Comparison of ENCODE assay signal across 14 cellular contexts in the genomic region with DNA sequence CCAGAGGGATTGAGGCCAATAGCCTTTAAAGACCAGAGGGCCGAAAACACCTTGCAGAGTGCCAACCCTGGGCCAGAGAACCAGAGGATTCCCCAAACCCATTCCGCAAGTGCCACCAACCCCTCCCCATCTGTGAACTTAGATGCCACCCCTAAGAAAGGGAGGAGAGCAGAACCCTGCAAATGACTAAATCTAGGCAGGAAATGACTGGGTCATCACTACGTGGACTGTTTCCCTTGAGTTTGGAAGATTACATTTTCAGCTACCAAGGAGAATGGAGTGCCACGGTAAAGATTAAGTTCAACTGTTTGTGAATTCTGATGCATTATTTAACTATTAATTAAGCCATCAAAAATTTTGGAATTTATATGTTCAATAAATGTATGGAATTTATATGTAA.
DNase-seq lines count a peak whose midpoint lies in the region; ATAC-seq and TF ChIP-seq lines count a peak whose summit lies in the region.
"Had no signal": no experiment of that assay in that cellular context is flagged by ENCODE, and none has a peak within 500 bp of the region (broad histone marks: within the 10 kb centered on the region; RNA-seq: fewer than 3 reads in every experiment).

No MANE protein-coding gene starts in this region.

- H3K36me3 ChIP-seq in IMR-90 (ENCODE audit: control insufficient read depth, insufficient read depth, low read length): no peaks in the 10 kb centered on the region

- H3K27ac ChIP-seq in IMR-90 (ENCODE audit: insufficient read depth, low read length) (no peak overlapping the region), VCaP (peak overlapping the region; percentile 99)

- H4K8ac ChIP-seq in IMR-90 (ENCODE audit: low read depth in 2 of 2, low read length in 2 of 2): no peak overlapping the region

- H3K27ac Mint-ChIP-seq in stimulated activated naive B cell treated with anti-CD40 and anti-IgM and Interleukin-4, amounts not matched to agents 10 μg/mL and 1 μg/mL and 100 μg/mL, for 72 hours: no peak overlapping the region

- no peak overlapping the region for H3K4me2 ChIP-seq in IMR-90 (ENCODE audit: low read depth, low read length)

- H3K9me3 Mint-ChIP-seq in stimulated activated naive B cell treated with anti-CD40 and anti-IgM and Interleukin-4, amounts not matched to agents 10 μg/mL and 1 μg/mL and 100 μg/mL, for 72 hours: no peaks in the 10 kb centered on the region

- no peak for TF ChIP-seq RAD21 in IMR-90 (IDR thresholded peaks at IDR 0.05; ENCODE audit: low read length)

- H3K4me3 Mint-ChIP-seq in stimulated activated naive B cell treated with anti-CD40 and anti-IgM and Interleukin-4, amounts not matched to agents 10 μg/mL and 1 μg/mL and 100 μg/mL, for 72 hours: no peak overlapping the region

- BruUV-seq in IMR-90 (replicated peaks; lab: Mats Ljungman, UMichigan): no TSS peak

- peaks cover 0 to 20% of the 10 kb centered on the region in 2 donors for H3K27me3 Mint-ChIP-seq in stimulated activated naive B cell treated with anti-CD40 and anti-IgM and Interleukin-4, amounts not matched to agents 10 μg/mL and 1 μg/mL and 100 μg/mL, for 72 hours

- TF ChIP-seq POLR2A in IMR-90 (IDR thresholded peaks at IDR 0.05; ENCODE audit: low read depth, low read length): no peak

- H3K36me3 Mint-ChIP-seq in stimulated activated naive B cell treated with anti-CD40 and anti-IgM and Interleukin-4, amounts not matched to agents 10 μg/mL and 1 μg/mL and 100 μg/mL, for 72 hours: no peaks in the 10 kb centered on the region

- CTCF ChIA-PET in IMR-90 (lab: Yijun Ruan, JAX): no interaction called here

- intact Hi-C loops in IMR-90 (cut with micrococcal nuclease): loop anchor here (10.0 kb wide), 1 partner anchor 137 kb away; no protein-coding TSS in a partner anchor

- H3K4me3 ChIP-seq in IMR-90 (ENCODE audit: insufficient read depth, low read depth, low read length) (no peak overlapping the region), fibroblast of mammary gland (ENCODE audit: control insufficient read depth, low read depth, low read length) (no peak overlapping the region)

- in situ Hi-C loops in IMR-90 (cut with MboI; ENCODE audit: low sequenced_read_pairs): no loop called here

- no peak overlapping the region for H2AFZ ChIP-seq in IMR-90 (replicated peaks; ENCODE audit: low read length, poor library complexity)

- H4K5ac ChIP-seq in IMR-90 (ENCODE audit: low read depth, low read length): no peak overlapping the region

- POLR2A ChIA-PET in IMR-90 (lab: Charles Lee; ENCODE audit: unreplicated experiment): no interaction called here

- H3K9me1 ChIP-seq in IMR-90 (ENCODE audit: insufficient read depth, low read length): 0 out of 2 replicates have a peak, but pooled peaks cover 5% of the 10 kb centered on the region

- H2AK5ac ChIP-seq in IMR-90 (ENCODE audit: low read depth, low read length): no peak overlapping the region

- no peak overlapping the region for H2BK15ac ChIP-seq in IMR-90 (ENCODE audit: low read depth, low read length)

- dilution Hi-C loops in IMR-90 (cut with HindIII; ENCODE audit: low sequenced_read_pairs, unreplicated experiment): no loop called here

- no CpG with 5 or more reads among the region's 4 CpGs for WGBS in IMR-90 (ENCODE audit: extremely low coverage in 2 of 2, insufficient read length in 1 of 2), 2 experiments

- no peak overlapping the region for H3K9ac ChIP-seq in IMR-90 (ENCODE audit: low read depth, low read length)

- H3K4ac ChIP-seq in IMR-90 (ENCODE audit: low read depth, low read length): no peak overlapping the region

- no peak overlapping the region for H3K18ac ChIP-seq in IMR-90 (ENCODE audit: low read depth, low read length)

- H3K14ac ChIP-seq in IMR-90 (replicated peaks; ENCODE audit: low read depth, low read length): no peak overlapping the region

- no peak overlapping the region for H2BK120ac ChIP-seq in IMR-90 (ENCODE audit: low read depth, low read length)

- ATAC-seq in IMR-90 (ENCODE audit: low read depth): no peak
- ATAC-seq in stimulated activated naive B cell treated with anti-CD40 and anti-IgM and Interleukin-4, amounts not matched to agents 10 μg/mL and 1 μg/mL and 100 μg/mL, for 72 hours (replicated peaks): no peak

- H3K56ac ChIP-seq in IMR-90 (ENCODE audit: extremely low read depth, insufficient read depth, low read length): no peak overlapping the region

- H4K91ac ChIP-seq in IMR-90 (ENCODE audit: insufficient read depth, low read depth, low read length): no peak overlapping the region

- no peak overlapping the region for H2AK9ac ChIP-seq in IMR-90 (replicated peaks; ENCODE audit: low read depth, low read length, poor library complexity)

- peaks cover 2% of the 10 kb centered on the region; the same call in 1 of the 2 replicates for H3K27me3 ChIP-seq in IMR-90 (ENCODE audit: control insufficient read depth, insufficient read depth, low read length)

- TF ChIP-seq CTCF in IMR-90 (conservative IDR thresholded peaks at IDR 0.05; ENCODE audit: low read depth, low read length) (no peak), VCaP (conservative IDR thresholded peaks at IDR 0.05) (no peak), fibroblast of mammary gland (conservative IDR thresholded peaks at IDR 0.05; ENCODE audit: control insufficient read depth, insufficient read depth, low read depth, low read length) (no peak)

- no peak overlapping the region for H3K23ac ChIP-seq in IMR-90 (ENCODE audit: low read depth, low read length)

- DNase-seq in EH (ENCODE audit: low read depth): peak; percentile 26
- peak; percentile 25 for DNase-seq in IMR-90
- peak; percentile 21 for DNase-seq in fibroblast of mammary gland (ENCODE audit: low read depth)
- DNase-seq in NCI-H510A treated with DMSO at 0.1 percent for 48 hours (lab: John Stamatoyannopoulos, UW): no peak
- DNase-seq in stimulated activated naive B cell treated with anti-CD40 and anti-IgM and Interleukin-4, amounts not matched to agents 10 μg/mL and 1 μg/mL and 100 μg/mL, for 72 hours: no peak
- no peak for DNase-seq in activated T-cell treated with anti-CD3 and anti-CD28 coated beads for 4 hours
- DNase-seq in stimulated activated CD4-positive, alpha-beta T cell treated with anti-CD3 and anti-CD28 coated beads, Interleukin-1b, Interleukin-23, amount 100 ng/mL, for 48 hours: no peak
- DNase-seq: AML-193, Caco-2, GF-D8, NCI-H1436 treated with DMSO at 0.1 percent for 48 hours, NCI-H2081, NCI-H526 treated with DMSO at 0.1 percent for 48 hours had no signal

- no peaks in the 10 kb centered on the region; the same call in 1 of the 2 replicates for H3K4me1 ChIP-seq in IMR-90 (ENCODE audit: control insufficient read depth, insufficient read depth, low read length)

- no peaks in the 10 kb centered on the region for H3K4me1 Mint-ChIP-seq in stimulated activated naive B cell treated with anti-CD40 and anti-IgM and Interleukin-4, amounts not matched to agents 10 μg/mL and 1 μg/mL and 100 μg/mL, for 72 hours

- H4K20me1 ChIP-seq in IMR-90 (ENCODE audit: insufficient read depth, low read length): no peaks in the 10 kb centered on the region

- no peak overlapping the region for H2BK20ac ChIP-seq in IMR-90 (ENCODE audit: low read depth, low read length)

- H3K79me1 ChIP-seq in IMR-90 (ENCODE audit: low read depth in 1 of 2, low read length in 2 of 2): no peaks in the 10 kb centered on the region

- H2BK5ac ChIP-seq in IMR-90 (ENCODE audit: low read depth, low read length, poor library complexity, severe bottlenecking): no peak overlapping the region

- H3K9me3 ChIP-seq in IMR-90 (ENCODE audit: control insufficient read depth, insufficient read depth, low read length): no peaks in the 10 kb centered on the region
- H3K9me3 ChIP-seq: Caco-2 had no signal

TF ChIP-seq in IMR-90, 13 proteins besides CTCF, POLR2A, EP300 and RAD21:
- TF ChIP-seq MAZ (IDR thresholded peaks at IDR 0.05; ENCODE audit: borderline replicate concordance, low read depth, low read length): no peak
- no peak for TF ChIP-seq MXI1 (IDR thresholded peaks at IDR 0.05; ENCODE audit: borderline replicate concordance, low read depth, low read length)
- no peak for TF ChIP-seq MAFK (IDR thresholded peaks at IDR 0.05; ENCODE audit: low read depth, low read length)

Comparison
In these comparisons a context has a peak if more than half of its experiments do, and no peak if none do; other contexts are left out.
1. DNase-seq: peak in EH (single experiment), IMR-90 (single experiment) and fibroblast of mammary gland (single experiment); none in NCI-H510A treated with DMSO at 0.1 percent for 48 hours (single experiment), stimulated activated naive B cell treated with anti-CD40 and anti-IgM and Interleukin-4, amounts not matched to agents 10 μg/mL and 1 μg/mL and 100 μg/mL, for 72 hours (single experiment), activated T-cell treated with anti-CD3 and anti-CD28 coated beads for 4 hours (single experiment) and stimulated activated CD4-positive, alpha-beta T cell treated with anti-CD3 and anti-CD28 coated beads, Interleukin-1b, Interleukin-23, amount 100 ng/mL, for 48 hours (single experiment).